In the genomic region with DNA sequence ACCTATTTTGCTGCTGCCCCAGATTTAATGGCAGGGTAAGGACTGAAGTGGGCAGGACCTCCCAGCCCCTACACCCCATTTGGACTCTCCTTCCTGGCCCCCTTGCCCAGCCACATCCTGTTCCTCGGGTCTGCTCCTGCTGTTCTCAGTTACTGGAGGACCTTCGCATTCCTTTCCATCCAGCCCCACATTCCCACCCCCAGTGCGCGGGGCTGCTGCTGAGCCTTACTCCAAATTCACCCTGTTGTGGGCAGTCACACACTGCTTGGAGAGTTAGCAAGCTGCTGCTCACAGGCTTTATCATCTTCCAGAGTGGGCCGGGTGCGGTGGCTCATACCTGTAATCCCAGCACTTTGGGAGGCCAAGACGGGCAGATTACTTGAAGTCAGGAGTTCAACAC, we compare ENCODE assay signal across 17 cellular contexts.
DNase-seq lines count a peak whose midpoint lies in the region; ATAC-seq and TF ChIP-seq lines count a peak whose summit lies in the region.
"Had no signal": no experiment of that assay in that cellular context is flagged by ENCODE, and none has a peak within 500 bp of the region (broad histone marks: within the 10 kb centered on the region; RNA-seq: fewer than 3 reads in every experiment).

No MANE protein-coding gene starts in this region.

- DNase-seq in NT2/D1 (ENCODE audit: low read depth, low spot score) (peak; percentile 13), iPS-NIHi11 (ENCODE audit: low spot score) (peak; percentile 54), uterus (peak in 1 of 2 donors; percentile 28), OCI-M1 (lab: John Stamatoyannopoulos, UW) (no peak), OCI-M2 (lab: John Stamatoyannopoulos, UW; ENCODE audit: unreplicated experiment) (no peak)
- DNase-seq: EL, NCI-H1436, NCI-H2029 treated with DMSO at 0.1 percent for 48 hours, NCI-H2171 treated with DMSO at 0.1 percent for 48 hours, NCI-H446 treated with DMSO at 0.1 percent for 48 hours, NCI-H748 treated with DMSO at 0.1 percent for 48 hours, PC-9 had no signal

- ATAC-seq in HG03342 (IDR thresholded peaks at IDR 0.05; ENCODE audit: unreplicated experiment): no peak

- H3K27ac Mint-ChIP-seq in nephron: peak overlapping the region; percentile 89 to 99 (median 94)
- H3K27ac Mint-ChIP-seq: CD14-positive monocyte had no signal

- H3K4me1 ChIP-seq in NT2/D1 (ENCODE audit: insufficient read depth, insufficient read length): no peaks in the 10 kb centered on the region
- H3K4me1 ChIP-seq in uterus: no peaks in the 10 kb centered on the region
- H3K4me1 ChIP-seq: SJSA1 had no signal

- H3K36me3 ChIP-seq in NT2/D1 (ENCODE audit: insufficient read depth, insufficient read length, low read length) (no peaks in the 10 kb centered on the region), uterus (no peaks in the 10 kb centered on the region)
- H3K36me3 ChIP-seq: SJSA1 had no signal

- peaks cover 13% of the 10 kb centered on the region for H3K36me3 Mint-ChIP-seq in nephron (ENCODE audit: low read depth)
- H3K36me3 Mint-ChIP-seq: CD14-positive monocyte had no signal

- H3K4me1 Mint-ChIP-seq in nephron: peaks cover 28% of the 10 kb centered on the region
- H3K4me1 Mint-ChIP-seq: CD14-positive monocyte had no signal

- TF ChIP-seq CTCF in nephron (IDR thresholded peaks at IDR 0.05; ENCODE audit: unreplicated experiment in 3 of 3): no peak
- TF ChIP-seq CTCF in uterus (IDR thresholded peaks at IDR 0.05): no peak

- no peaks in the 10 kb centered on the region; the same call in 1 of the 2 replicates for H3K9me3 ChIP-seq in NT2/D1 (ENCODE audit: insufficient read depth, low read length)
- H3K9me3 ChIP-seq in uterus: no peaks in the 10 kb centered on the region
- H3K9me3 ChIP-seq: SJSA1 had no signal

- peak overlapping the region; percentile 38 to 50 for H3K27ac ChIP-seq in uterus
- H3K27ac ChIP-seq: KMS-11, PC-9, SJSA1 had no signal

- H3K27me3 Mint-ChIP-seq in nephron (ENCODE audit: low read depth): peaks cover 4% of the 10 kb centered on the region

- H3K27me3 ChIP-seq in NT2/D1 (ENCODE audit: insufficient read depth, insufficient read length) (no peaks in the 10 kb centered on the region), uterus (no peaks in the 10 kb centered on the region)
- H3K27me3 ChIP-seq: SJSA1 had no signal

- intact Hi-C loops in uterus (cut with DNase I; ENCODE audit: low total_unique reads): no loop called here

- H3K4me3 ChIP-seq in NT2/D1 (ENCODE audit: insufficient read length, low read depth): no peak overlapping the region
- no peak overlapping the region for H3K4me3 ChIP-seq in uterus
- H3K4me3 ChIP-seq: PC-9, SJSA1 had no signal

- H3K9me3 Mint-ChIP-seq in nephron: peaks cover 22% of the 10 kb centered on the region

- H3K4me3 Mint-ChIP-seq in nephron: peak overlapping the region in 2 of 3 experiments; percentile 14 to 27
- H3K4me3 Mint-ChIP-seq: CD14-positive monocyte had no signal

- no peak overlapping the region for H3K9ac ChIP-seq in NT2/D1 (ENCODE audit: insufficient read length, low read depth)
- H3K9ac ChIP-seq: KMS-11 had no signal

- no peak for TF ChIP-seq POLR2A in uterus (IDR thresholded peaks at IDR 0.05)

Comparison
In these comparisons a context has a peak if more than half of its experiments do, and no peak if none do; other contexts are left out.
1. DNase-seq: peak in NT2/D1 (single experiment) and iPS-NIHi11 (single experiment); none in OCI-M1 (single experiment) and OCI-M2 (single experiment).